9 cellular contexts compared by ENCODE assay signal in genomic region chr10:34280599-34281374, GRCh38.
DNase-seq lines count a peak whose midpoint lies in the region; ATAC-seq and TF ChIP-seq lines count a peak whose summit lies in the region.
"Had no signal": no experiment of that assay in that cellular context is flagged by ENCODE, and none has a peak within 500 bp of the region (broad histone marks: within the 10 kb centered on the region; RNA-seq: fewer than 3 reads in every experiment).

No MANE protein-coding gene starts in this region.

- intact Hi-C loops in mucosa of descending colon (cut with DNase I, micrococcal nuclease): no loop called here

- H3K36me3 Mint-ChIP-seq in type B pancreatic cell: peaks cover 10% of the 10 kb centered on the region
- H3K36me3 Mint-ChIP-seq: activated naive CD8-positive, alpha-beta T cell had no signal

- TF ChIP-seq CTCF in AG10803 (conservative IDR thresholded peaks at IDR 0.05; ENCODE audit: low read length) (peak; percentile 9; the same call in 1 of the 2 replicates), mucosa of descending colon (IDR thresholded peaks at IDR 0.05) (no peak), type B pancreatic cell (conservative IDR thresholded peaks at IDR 0.05) (no peak)

- H3K9me3 Mint-ChIP-seq in type B pancreatic cell: no peaks in the 10 kb centered on the region

- no peak overlapping the region for H3K27ac Mint-ChIP-seq in type B pancreatic cell
- H3K27ac Mint-ChIP-seq: activated naive CD8-positive, alpha-beta T cell had no signal

- H3K4me3 Mint-ChIP-seq in type B pancreatic cell: no peak overlapping the region
- H3K4me3 Mint-ChIP-seq: activated naive CD8-positive, alpha-beta T cell had no signal

- H3K4me1 Mint-ChIP-seq in type B pancreatic cell (ENCODE audit: unreplicated experiment): no peaks in the 10 kb centered on the region

- H3K36me3 ChIP-seq in mucosa of descending colon (ENCODE audit: low read depth): no peaks in the 10 kb centered on the region

- H3K4me1 ChIP-seq in mucosa of descending colon (ENCODE audit: low read depth): no peaks in the 10 kb centered on the region

- H3K4me3 ChIP-seq in AG10803 (ENCODE audit: low read length) (no peak overlapping the region), mucosa of descending colon (no peak overlapping the region)

- peak; percentile 96 for DNase-seq in AG10803 (ENCODE audit: low read depth)
- DNase-seq in M059J (ENCODE audit: low read depth): peak; percentile 94
- peak; percentile 29 to 92 for DNase-seq in dermis microvascular lymphatic vessel endothelial cell (ENCODE audit: low read depth in 2 of 2)
- DNase-seq in mucosa of descending colon: no peak
- DNase-seq in type B pancreatic cell (ENCODE audit: extremely low spot score, unreplicated experiment): no peak
- DNase-seq in COR-L47 (lab: John Stamatoyannopoulos, UW): no peak

- no peaks in the 10 kb centered on the region for H3K9me3 ChIP-seq in mucosa of descending colon

- ATAC-seq in mucosa of descending colon: peak; percentile 42
- ATAC-seq in HG03108 (IDR thresholded peaks at IDR 0.05; ENCODE audit: unreplicated experiment): no peak
- ATAC-seq in GM19324 (IDR thresholded peaks at IDR 0.05; ENCODE audit: low FRiP score, unreplicated experiment): no peak

- H3K27me3 Mint-ChIP-seq in type B pancreatic cell: no peaks in the 10 kb centered on the region

Comparison
In these comparisons a context has a peak if more than half of its experiments do, and no peak if none do; other contexts are left out.
1. DNase-seq: peak in AG10803 (single experiment), M059J (single experiment) and dermis microvascular lymphatic vessel endothelial cell (2 of 2); none in mucosa of descending colon (0 of 3), type B pancreatic cell (single experiment) and COR-L47 (single experiment).